Comparison of ENCODE assay signal across 1 cellular context in the genomic region with DNA sequence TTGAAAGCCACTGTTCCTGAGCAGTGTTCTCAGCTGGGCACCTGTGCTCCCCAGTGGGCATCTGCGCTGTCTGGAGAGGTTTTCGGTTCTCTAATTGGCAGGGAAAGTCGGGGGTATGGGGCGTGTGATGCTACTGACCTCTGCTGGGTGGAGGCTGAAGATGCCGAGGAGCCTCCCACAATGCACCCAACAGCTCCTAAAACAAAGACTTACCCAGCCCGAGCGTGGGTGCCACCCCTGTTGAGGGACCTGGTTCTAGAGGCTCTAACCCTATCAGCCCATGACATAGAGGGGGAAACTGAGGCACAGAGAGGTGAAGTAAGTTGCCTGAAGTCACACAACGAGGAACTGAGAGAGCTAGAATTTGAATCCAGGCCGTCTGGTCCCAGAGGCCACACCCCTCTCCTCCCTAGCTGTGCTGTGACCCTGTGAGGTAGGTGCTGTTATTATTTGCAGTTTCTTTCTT.
A peak's percentile ranks its signal among the peaks of the same experiment; 100 is the strongest.
TF ChIP-seq lines count a peak whose summit lies in the region.

No MANE protein-coding gene starts in this region.

TF ChIP-seq in K562, 482 proteins besides CTCF, POLR2A, EP300 and RAD21 (continues in another document):
- TF ChIP-seq NR3C1 (CRISPR knock-in tag; IDR thresholded peaks at IDR 0.05) (no peak), ARNT (IDR thresholded peaks at IDR 0.05) (no peak), ZC3H4 (CRISPR knock-in tag; IDR thresholded peaks at IDR 0.05; ENCODE audit: borderline replicate concordance) (no peak), JUND (IDR thresholded peaks at IDR 0.05; ENCODE audit: borderline replicate concordance, low read depth, low read length) (no peak; the same call in 1 of the 2 replicates), JUND (tag; IDR thresholded peaks at IDR 0.05; ENCODE audit: borderline replicate concordance, low read depth, low read length) (no peak), NR2C2 (CRISPR knock-in tag; IDR thresholded peaks at IDR 0.05) (no peak), NR2C2 (tag; IDR thresholded peaks at IDR 0.05) (0 out of 2 replicates have a peak, but pooled peaks have one; percentile 18), ZNF143 (CRISPR knock-in tag; IDR thresholded peaks at IDR 0.05) (peak; percentile 55; the same call in 1 of the 2 replicates), ZC3H11A (IDR thresholded peaks at IDR 0.05; ENCODE audit: low read depth, low read length) (no peak), SP1 (CRISPR knock-in tag; IDR thresholded peaks at IDR 0.05) (peak; percentile 53; the same call in 1 of the 2 replicates), ZNF76 (CRISPR knock-in tag; IDR thresholded peaks at IDR 0.05; ENCODE audit: borderline replicate concordance) (no peak), ERF (CRISPR knock-in tag; IDR thresholded peaks at IDR 0.05) (no peak), SIN3A (IDR thresholded peaks at IDR 0.05; ENCODE audit: borderline replicate concordance in 2 of 2, control insufficient read depth in 1 of 2, low read depth in 2 of 2, low read length in 2 of 2) (no peak), NCOA6 (IDR thresholded peaks at IDR 0.05) (no peak), RCOR1 (IDR thresholded peaks at IDR 0.05; ENCODE audit: borderline replicate concordance in 1 of 2, low read depth in 2 of 2, low read length in 2 of 2) (peak in 1 of 2 experiments; percentile 67; a peak in 2 of 4 replicates), MTA3 (IDR thresholded peaks at IDR 0.05; ENCODE audit: borderline replicate concordance) (0 out of 2 replicates have a peak, but pooled peaks have one; percentile 27), ETV6 (IDR thresholded peaks at IDR 0.05; ENCODE audit: borderline replicate concordance in 1 of 2, low read depth in 2 of 2, low read length in 1 of 2) (no peak), ETV6 (CRISPR knock-in tag; IDR thresholded peaks at IDR 0.05; ENCODE audit: borderline replicate concordance) (no peak), EP400 (IDR thresholded peaks at IDR 0.05) (no peak), HMG20B (CRISPR knock-in tag; IDR thresholded peaks at IDR 0.05) (no peak), TBL1XR1 (IDR thresholded peaks at IDR 0.05; ENCODE audit: low read length in 2 of 2) (no peak), KDM5B (IDR thresholded peaks at IDR 0.05; ENCODE audit: insufficient replicate concordance, low read depth, low read length) (no peak), RB1 (IDR thresholded peaks at IDR 0.05; ENCODE audit: low read depth) (peak; percentile 68; the same call in 1 of the 2 replicates), ZNF134 (CRISPR knock-in tag; conservative IDR thresholded peaks at IDR 0.05) (no peak), CC2D1A (IDR thresholded peaks at IDR 0.05) (0 out of 2 replicates have a peak, but pooled peaks have one; percentile 30), SMC3 (conservative IDR thresholded peaks at IDR 0.05; ENCODE audit: insufficient read depth, low read depth, low read length) (peak; percentile 41), ZFP1 (CRISPR knock-in tag; IDR thresholded peaks at IDR 0.05) (no peak), STAG1 (CRISPR knock-in tag; IDR thresholded peaks at IDR 0.05; ENCODE audit: borderline replicate concordance) (peak; percentile 73; the same call in 1 of the 2 replicates), RBM25 (IDR thresholded peaks at IDR 0.05; ENCODE audit: low read depth, low read length, severe bottlenecking) (peak; percentile 33), ZFP30 (CRISPR knock-in tag; IDR thresholded peaks at IDR 0.05; ENCODE audit: borderline replicate concordance) (no peak), CBX5 (IDR thresholded peaks at IDR 0.05; ENCODE audit: borderline replicate concordance, low read depth) (no peak), NFXL1 (CRISPR knock-in tag; IDR thresholded peaks at IDR 0.05) (no peak)
- TF ChIP-seq, protein P1, sequence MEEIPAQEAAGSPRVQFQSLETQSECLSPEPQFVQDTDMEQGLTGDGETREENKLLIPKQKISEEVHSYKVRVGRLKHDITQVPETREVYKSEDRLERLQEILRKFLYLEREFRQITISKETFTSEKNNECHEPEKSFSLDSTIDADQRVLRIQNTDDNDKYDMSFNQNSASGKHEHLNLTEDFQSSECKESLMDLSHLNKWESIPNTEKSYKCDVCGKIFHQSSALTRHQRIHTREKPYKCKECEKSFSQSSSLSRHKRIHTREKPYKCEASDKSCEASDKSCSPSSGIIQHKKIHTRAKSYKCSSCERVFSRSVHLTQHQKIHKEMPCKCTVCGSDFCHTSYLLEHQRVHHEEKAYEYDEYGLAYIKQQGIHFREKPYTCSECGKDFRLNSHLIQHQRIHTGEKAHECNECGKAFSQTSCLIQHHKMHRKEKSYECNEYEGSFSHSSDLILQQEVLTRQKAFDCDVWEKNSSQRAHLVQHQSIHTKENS (CRISPR knock-in tag; IDR thresholded peaks at IDR 0.05): no peak
- TF ChIP-seq, protein P2, sequence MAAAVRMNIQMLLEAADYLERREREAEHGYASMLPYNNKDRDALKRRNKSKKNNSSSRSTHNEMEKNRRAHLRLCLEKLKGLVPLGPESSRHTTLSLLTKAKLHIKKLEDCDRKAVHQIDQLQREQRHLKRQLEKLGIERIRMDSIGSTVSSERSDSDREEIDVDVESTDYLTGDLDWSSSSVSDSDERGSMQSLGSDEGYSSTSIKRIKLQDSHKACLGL (CRISPR knock-in tag; IDR thresholded peaks at IDR 0.05; ENCODE audit: borderline replicate concordance, poor library complexity, severe bottlenecking): no peak
- TF ChIP-seq, protein P3, sequence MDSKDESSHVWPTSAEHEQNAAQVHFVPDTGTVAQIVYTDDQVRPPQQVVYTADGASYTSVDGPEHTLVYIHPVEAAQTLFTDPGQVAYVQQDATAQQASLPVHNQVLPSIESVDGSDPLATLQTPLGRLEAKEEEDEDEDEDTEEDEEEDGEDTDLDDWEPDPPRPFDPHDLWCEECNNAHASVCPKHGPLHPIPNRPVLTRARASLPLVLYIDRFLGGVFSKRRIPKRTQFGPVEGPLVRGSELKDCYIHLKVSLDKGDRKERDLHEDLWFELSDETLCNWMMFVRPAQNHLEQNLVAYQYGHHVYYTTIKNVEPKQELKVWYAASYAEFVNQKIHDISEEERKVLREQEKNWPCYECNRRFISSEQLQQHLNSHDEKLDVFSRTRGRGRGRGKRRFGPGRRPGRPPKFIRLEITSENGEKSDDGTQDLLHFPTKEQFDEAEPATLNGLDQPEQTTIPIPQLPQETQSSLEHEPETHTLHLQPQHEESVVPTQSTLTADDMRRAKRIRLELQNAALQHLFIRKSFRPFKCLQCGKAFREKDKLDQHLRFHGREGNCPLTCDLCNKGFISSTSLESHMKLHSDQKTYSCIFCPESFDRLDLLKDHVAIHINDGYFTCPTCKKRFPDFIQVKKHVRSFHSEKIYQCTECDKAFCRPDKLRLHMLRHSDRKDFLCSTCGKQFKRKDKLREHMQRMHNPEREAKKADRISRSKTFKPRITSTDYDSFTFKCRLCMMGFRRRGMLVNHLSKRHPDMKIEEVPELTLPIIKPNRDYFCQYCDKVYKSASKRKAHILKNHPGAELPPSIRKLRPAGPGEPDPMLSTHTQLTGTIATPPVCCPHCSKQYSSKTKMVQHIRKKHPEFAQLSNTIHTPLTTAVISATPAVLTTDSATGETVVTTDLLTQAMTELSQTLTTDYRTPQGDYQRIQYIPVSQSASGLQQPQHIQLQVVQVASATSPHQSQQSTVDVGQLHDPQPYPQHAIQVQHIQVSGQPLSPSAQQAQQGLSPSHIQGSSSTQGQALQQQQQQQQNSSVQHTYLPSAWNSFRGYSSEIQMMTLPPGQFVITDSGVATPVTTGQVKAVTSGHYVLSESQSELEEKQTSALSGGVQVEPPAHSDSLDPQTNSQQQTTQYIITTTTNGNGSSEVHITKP (IDR thresholded peaks at IDR 0.05; ENCODE audit: partially characterized antibody): peak; percentile 87
- TF ChIP-seq, protein P4, sequence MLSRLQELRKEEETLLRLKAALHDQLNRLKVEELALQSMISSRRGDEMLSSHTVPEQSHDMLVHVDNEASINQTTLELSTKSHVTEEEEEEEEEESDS (CRISPR knock-in tag; IDR thresholded peaks at IDR 0.05): no peak
- TF ChIP-seq, protein P5, sequence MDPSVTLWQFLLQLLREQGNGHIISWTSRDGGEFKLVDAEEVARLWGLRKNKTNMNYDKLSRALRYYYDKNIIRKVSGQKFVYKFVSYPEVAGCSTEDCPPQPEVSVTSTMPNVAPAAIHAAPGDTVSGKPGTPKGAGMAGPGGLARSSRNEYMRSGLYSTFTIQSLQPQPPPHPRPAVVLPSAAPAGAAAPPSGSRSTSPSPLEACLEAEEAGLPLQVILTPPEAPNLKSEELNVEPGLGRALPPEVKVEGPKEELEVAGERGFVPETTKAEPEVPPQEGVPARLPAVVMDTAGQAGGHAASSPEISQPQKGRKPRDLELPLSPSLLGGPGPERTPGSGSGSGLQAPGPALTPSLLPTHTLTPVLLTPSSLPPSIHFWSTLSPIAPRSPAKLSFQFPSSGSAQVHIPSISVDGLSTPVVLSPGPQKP (CRISPR knock-in tag; IDR thresholded peaks at IDR 0.05): no peak
- TF ChIP-seq, protein P6, sequence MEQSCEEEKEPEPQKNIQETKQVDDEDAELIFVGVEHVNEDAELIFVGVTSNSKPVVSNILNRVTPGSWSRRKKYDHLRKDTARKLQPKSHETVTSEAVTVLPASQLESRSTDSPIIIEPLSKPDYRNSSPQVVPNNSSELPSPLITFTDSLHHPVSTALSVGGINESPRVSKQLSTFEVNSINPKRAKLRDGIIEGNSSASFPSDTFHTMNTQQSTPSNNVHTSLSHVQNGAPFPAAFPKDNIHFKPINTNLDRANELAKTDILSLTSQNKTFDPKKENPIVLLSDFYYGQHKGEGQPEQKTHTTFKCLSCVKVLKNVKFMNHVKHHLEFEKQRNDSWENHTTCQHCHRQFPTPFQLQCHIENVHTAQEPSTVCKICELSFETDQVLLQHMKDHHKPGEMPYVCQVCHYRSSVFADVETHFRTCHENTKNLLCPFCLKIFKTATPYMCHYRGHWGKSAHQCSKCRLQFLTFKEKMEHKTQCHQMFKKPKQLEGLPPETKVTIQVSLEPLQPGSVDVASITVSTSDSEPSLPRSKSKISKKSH (CRISPR knock-in tag; IDR thresholded peaks at IDR 0.05): no peak
- TF ChIP-seq, protein P7, sequence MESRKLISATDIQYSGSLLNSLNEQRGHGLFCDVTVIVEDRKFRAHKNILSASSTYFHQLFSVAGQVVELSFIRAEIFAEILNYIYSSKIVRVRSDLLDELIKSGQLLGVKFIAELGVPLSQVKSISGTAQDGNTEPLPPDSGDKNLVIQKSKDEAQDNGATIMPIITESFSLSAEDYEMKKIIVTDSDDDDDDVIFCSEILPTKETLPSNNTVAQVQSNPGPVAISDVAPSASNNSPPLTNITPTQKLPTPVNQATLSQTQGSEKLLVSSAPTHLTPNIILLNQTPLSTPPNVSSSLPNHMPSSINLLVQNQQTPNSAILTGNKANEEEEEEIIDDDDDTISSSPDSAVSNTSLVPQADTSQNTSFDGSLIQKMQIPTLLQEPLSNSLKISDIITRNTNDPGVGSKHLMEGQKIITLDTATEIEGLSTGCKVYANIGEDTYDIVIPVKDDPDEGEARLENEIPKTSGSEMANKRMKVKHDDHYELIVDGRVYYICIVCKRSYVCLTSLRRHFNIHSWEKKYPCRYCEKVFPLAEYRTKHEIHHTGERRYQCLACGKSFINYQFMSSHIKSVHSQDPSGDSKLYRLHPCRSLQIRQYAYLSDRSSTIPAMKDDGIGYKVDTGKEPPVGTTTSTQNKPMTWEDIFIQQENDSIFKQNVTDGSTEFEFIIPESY (CRISPR knock-in tag; IDR thresholded peaks at IDR 0.05): no peak
- TF ChIP-seq, protein P8, sequence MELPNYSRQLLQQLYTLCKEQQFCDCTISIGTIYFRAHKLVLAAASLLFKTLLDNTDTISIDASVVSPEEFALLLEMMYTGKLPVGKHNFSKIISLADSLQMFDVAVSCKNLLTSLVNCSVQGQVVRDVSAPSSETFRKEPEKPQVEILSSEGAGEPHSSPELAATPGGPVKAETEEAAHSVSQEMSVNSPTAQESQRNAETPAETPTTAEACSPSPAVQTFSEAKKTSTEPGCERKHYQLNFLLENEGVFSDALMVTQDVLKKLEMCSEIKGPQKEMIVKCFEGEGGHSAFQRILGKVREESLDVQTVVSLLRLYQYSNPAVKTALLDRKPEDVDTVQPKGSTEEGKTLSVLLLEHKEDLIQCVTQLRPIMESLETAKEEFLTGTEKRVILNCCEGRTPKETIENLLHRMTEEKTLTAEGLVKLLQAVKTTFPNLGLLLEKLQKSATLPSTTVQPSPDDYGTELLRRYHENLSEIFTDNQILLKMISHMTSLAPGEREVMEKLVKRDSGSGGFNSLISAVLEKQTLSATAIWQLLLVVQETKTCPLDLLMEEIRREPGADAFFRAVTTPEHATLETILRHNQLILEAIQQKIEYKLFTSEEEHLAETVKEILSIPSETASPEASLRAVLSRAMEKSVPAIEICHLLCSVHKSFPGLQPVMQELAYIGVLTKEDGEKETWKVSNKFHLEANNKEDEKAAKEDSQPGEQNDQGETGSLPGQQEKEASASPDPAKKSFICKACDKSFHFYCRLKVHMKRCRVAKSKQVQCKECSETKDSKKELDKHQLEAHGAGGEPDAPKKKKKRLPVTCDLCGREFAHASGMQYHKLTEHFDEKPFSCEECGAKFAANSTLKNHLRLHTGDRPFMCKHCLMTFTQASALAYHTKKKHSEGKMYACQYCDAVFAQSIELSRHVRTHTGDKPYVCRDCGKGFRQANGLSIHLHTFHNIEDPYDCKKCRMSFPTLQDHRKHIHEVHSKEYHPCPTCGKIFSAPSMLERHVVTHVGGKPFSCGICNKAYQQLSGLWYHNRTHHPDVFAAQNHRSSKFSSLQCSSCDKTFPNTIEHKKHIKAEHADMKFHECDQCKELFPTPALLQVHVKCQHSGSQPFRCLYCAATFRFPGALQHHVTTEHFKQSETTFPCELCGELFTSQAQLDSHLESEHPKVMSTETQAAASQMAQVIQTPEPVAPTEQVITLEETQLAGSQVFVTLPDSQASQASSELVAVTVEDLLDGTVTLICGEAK (IDR thresholded peaks at IDR 0.05): no peak
- TF ChIP-seq, protein P8 (CRISPR knock-in tag; IDR thresholded peaks at IDR 0.05): no peak
